ENCODE assay signal across 2 cellular contexts in the genomic region with DNA sequence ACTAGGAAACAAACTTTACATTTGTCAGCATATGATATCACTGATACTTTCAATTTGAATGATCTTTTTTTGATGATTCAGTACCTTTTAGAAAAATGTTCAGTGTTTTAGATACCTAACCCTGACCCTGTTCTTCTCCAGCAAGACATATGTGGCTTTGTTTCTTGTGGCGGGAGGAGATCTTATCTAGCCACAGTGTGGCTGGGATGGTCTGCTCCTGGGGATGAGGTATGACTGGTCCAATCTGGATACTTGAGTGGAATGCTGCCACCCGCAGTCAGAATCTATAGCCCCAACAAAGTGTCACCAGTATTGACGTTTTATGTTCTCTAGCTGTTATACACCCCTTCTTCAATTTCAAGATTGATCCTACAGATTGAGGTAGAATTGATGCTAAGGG.
TF ChIP-seq lines count a peak whose summit lies in the region.

No MANE protein-coding gene starts in this region.

TF ChIP-seq in IMR-90, 13 proteins besides CTCF, POLR2A, EP300 and RAD21:
- TF ChIP-seq MAFK (IDR thresholded peaks at IDR 0.05; ENCODE audit: low read depth, low read length) (0 out of 2 replicates have a peak, but pooled peaks have one; percentile 5), RFX5 (IDR thresholded peaks at IDR 0.05; ENCODE audit: low read depth, low read length) (no peak), RCOR1 (IDR thresholded peaks at IDR 0.05; ENCODE audit: insufficient replicate concordance, low read length) (no peak)
- TF ChIP-seq, protein P1, sequence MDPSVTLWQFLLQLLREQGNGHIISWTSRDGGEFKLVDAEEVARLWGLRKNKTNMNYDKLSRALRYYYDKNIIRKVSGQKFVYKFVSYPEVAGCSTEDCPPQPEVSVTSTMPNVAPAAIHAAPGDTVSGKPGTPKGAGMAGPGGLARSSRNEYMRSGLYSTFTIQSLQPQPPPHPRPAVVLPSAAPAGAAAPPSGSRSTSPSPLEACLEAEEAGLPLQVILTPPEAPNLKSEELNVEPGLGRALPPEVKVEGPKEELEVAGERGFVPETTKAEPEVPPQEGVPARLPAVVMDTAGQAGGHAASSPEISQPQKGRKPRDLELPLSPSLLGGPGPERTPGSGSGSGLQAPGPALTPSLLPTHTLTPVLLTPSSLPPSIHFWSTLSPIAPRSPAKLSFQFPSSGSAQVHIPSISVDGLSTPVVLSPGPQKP (IDR thresholded peaks at IDR 0.05; ENCODE audit: borderline replicate concordance, low read depth, low read length): no peak

TF ChIP-seq in H1, 55 proteins besides CTCF, POLR2A, EP300 and RAD21:
- TF ChIP-seq TEAD4 (IDR thresholded peaks at IDR 0.05; ENCODE audit: low read depth, low read length) (0 out of 2 replicates have a peak, but pooled peaks have one; percentile 30), RNF2 (IDR thresholded peaks at IDR 0.05; ENCODE audit: borderline replicate concordance, low read depth, low read length, missing control alignments, poor library complexity, severe bottlenecking) (no peak), TAF1 (IDR thresholded peaks at IDR 0.05; ENCODE audit: low read depth, low read length) (no peak), BCL11A (IDR thresholded peaks at IDR 0.05; ENCODE audit: low read depth in 2 of 2, low read length in 2 of 2) (no peak), RBBP5 (IDR thresholded peaks at IDR 0.05; ENCODE audit: borderline replicate concordance, low read depth, low read length) (no peak)
